Comparison of ENCODE assay signal across 1 cellular context in the genomic region with DNA sequence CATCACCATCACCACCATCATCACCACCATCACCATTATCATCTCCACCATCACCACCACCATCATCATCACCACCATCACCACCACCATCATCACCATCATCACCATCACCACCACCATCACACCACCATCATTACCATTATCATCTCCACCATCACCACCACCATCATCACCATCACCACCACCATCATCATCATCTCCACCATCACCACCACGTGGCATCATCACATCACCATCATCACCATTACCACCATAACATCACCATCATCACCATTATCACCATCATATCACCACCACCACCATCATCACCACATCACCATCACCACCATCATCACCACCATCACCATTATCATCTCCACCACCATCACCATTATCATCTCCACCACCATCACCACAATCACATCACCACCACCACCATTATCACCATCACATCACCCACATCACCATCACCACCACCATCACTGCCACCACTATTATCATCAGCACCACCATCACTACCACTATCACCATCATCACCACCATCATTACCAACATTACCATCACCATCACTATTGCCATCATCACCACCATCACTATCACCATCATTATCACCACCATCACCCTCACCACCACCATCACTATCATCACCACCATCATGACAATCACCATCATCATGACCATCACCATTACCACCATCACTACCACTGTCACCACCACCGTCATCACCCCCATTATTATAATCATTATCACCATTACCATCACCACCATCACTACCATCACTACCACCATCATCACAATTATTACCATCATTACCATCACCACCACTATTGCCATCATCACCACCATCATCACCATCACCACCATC.
TF ChIP-seq lines count a peak whose summit lies in the region.

No MANE protein-coding gene starts in this region.

TF ChIP-seq in HEK293, 187 proteins besides CTCF, POLR2A, EP300 and RAD21 (continued from another document):
- TF ChIP-seq, protein P1, sequence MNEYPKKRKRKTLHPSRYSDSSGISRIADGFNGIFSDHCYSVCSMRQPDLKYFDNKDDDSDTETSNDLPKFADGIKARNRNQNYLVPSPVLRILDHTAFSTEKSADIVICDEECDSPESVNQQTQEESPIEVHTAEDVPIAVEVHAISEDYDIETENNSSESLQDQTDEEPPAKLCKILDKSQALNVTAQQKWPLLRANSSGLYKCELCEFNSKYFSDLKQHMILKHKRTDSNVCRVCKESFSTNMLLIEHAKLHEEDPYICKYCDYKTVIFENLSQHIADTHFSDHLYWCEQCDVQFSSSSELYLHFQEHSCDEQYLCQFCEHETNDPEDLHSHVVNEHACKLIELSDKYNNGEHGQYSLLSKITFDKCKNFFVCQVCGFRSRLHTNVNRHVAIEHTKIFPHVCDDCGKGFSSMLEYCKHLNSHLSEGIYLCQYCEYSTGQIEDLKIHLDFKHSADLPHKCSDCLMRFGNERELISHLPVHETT (tag by site-specific recombination; IDR thresholded peaks at IDR 0.05) = peak; percentile 16; the same call in 1 of the 2 replicates
- TF ChIP-seq, protein P2, sequence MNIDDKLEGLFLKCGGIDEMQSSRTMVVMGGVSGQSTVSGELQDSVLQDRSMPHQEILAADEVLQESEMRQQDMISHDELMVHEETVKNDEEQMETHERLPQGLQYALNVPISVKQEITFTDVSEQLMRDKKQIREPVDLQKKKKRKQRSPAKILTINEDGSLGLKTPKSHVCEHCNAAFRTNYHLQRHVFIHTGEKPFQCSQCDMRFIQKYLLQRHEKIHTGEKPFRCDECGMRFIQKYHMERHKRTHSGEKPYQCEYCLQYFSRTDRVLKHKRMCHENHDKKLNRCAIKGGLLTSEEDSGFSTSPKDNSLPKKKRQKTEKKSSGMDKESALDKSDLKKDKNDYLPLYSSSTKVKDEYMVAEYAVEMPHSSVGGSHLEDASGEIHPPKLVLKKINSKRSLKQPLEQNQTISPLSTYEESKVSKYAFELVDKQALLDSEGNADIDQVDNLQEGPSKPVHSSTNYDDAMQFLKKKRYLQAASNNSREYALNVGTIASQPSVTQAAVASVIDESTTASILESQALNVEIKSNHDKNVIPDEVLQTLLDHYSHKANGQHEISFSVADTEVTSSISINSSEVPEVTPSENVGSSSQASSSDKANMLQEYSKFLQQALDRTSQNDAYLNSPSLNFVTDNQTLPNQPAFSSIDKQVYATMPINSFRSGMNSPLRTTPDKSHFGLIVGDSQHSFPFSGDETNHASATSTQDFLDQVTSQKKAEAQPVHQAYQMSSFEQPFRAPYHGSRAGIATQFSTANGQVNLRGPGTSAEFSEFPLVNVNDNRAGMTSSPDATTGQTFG (tag by site-specific recombination; IDR thresholded peaks at IDR 0.05; ENCODE audit: borderline replicate concordance) = 0 out of 2 replicates have a peak, but pooled peaks have one; percentile 56
- TF ChIP-seq, protein P3, sequence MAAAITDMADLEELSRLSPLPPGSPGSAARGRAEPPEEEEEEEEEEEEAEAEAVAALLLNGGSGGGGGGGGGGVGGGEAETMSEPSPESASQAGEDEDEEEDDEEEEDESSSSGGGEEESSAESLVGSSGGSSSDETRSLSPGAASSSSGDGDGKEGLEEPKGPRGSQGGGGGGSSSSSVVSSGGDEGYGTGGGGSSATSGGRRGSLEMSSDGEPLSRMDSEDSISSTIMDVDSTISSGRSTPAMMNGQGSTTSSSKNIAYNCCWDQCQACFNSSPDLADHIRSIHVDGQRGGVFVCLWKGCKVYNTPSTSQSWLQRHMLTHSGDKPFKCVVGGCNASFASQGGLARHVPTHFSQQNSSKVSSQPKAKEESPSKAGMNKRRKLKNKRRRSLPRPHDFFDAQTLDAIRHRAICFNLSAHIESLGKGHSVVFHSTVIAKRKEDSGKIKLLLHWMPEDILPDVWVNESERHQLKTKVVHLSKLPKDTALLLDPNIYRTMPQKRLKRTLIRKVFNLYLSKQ (tag by site-specific recombination; IDR thresholded peaks at IDR 0.05; ENCODE audit: borderline replicate concordance) = peak; percentile 11; the same call in 1 of the 2 replicates
- TF ChIP-seq ZNF707 (tag by site-specific recombination; IDR thresholded peaks at IDR 0.05) = peak; percentile 49; the same call in 1 of the 2 replicates
- TF ChIP-seq ZNF132 (tag by site-specific recombination; IDR thresholded peaks at IDR 0.05; ENCODE audit: borderline replicate concordance) = no peak
- peak; percentile 65; the same call in 1 of the 2 replicates for TF ChIP-seq GLI4 (tag by site-specific recombination; IDR thresholded peaks at IDR 0.05)
- TF ChIP-seq, protein P4, sequence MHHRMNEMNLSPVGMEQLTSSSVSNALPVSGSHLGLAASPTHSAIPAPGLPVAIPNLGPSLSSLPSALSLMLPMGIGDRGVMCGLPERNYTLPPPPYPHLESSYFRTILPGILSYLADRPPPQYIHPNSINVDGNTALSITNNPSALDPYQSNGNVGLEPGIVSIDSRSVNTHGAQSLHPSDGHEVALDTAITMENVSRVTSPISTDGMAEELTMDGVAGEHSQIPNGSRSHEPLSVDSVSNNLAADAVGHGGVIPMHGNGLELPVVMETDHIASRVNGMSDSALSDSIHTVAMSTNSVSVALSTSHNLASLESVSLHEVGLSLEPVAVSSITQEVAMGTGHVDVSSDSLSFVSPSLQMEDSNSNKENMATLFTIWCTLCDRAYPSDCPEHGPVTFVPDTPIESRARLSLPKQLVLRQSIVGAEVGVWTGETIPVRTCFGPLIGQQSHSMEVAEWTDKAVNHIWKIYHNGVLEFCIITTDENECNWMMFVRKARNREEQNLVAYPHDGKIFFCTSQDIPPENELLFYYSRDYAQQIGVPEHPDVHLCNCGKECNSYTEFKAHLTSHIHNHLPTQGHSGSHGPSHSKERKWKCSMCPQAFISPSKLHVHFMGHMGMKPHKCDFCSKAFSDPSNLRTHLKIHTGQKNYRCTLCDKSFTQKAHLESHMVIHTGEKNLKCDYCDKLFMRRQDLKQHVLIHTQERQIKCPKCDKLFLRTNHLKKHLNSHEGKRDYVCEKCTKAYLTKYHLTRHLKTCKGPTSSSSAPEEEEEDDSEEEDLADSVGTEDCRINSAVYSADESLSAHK (tag by site-specific recombination; IDR thresholded peaks at IDR 0.05) = no peak
- TF ChIP-seq ZNF354C (tag by site-specific recombination; IDR thresholded peaks at IDR 0.05; ENCODE audit: borderline replicate concordance, low read depth) = no peak
- no peak for TF ChIP-seq ZNF623 (tag by site-specific recombination; IDR thresholded peaks at IDR 0.05)
- TF ChIP-seq, protein P5, sequence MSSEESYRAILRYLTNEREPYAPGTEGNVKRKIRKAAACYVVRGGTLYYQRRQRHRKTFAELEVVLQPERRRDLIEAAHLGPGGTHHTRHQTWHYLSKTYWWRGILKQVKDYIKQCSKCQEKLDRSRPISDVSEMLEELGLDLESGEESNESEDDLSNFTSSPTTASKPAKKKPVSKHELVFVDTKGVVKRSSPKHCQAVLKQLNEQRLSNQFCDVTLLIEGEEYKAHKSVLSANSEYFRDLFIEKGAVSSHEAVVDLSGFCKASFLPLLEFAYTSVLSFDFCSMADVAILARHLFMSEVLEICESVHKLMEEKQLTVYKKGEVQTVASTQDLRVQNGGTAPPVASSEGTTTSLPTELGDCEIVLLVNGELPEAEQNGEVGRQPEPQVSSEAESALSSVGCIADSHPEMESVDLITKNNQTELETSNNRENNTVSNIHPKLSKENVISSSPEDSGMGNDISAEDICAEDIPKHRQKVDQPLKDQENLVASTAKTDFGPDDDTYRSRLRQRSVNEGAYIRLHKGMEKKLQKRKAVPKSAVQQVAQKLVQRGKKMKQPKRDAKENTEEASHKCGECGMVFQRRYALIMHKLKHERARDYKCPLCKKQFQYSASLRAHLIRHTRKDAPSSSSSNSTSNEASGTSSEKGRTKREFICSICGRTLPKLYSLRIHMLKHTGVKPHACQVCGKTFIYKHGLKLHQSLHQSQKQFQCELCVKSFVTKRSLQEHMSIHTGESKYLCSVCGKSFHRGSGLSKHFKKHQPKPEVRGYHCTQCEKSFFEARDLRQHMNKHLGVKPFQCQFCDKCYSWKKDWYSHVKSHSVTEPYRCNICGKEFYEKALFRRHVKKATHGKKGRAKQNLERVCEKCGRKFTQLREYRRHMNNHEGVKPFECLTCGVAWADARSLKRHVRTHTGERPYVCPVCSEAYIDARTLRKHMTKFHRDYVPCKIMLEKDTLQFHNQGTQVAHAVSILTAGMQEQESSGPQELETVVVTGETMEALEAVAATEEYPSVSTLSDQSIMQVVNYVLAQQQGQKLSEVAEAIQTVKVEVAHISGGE (tag by site-specific recombination; conservative IDR thresholded peaks at IDR 0.05; ENCODE audit: low read depth) = no peak
- peak; percentile 41 for TF ChIP-seq ZNF266 (tag by site-specific recombination; IDR thresholded peaks at IDR 0.05; ENCODE audit: low read depth)
- TF ChIP-seq ZNF677 (tag by site-specific recombination; IDR thresholded peaks at IDR 0.05) = no peak
- no peak for TF ChIP-seq MZF1 (tag by site-specific recombination; IDR thresholded peaks at IDR 0.05; ENCODE audit: borderline replicate concordance)
- TF ChIP-seq REPIN1 (tag by site-specific recombination; IDR thresholded peaks at IDR 0.05; ENCODE audit: low read depth) = no peak
- no peak; the same call in 1 of the 2 replicates for TF ChIP-seq YY1 (tag by site-specific recombination; IDR thresholded peaks at IDR 0.05)
- TF ChIP-seq, protein P6, sequence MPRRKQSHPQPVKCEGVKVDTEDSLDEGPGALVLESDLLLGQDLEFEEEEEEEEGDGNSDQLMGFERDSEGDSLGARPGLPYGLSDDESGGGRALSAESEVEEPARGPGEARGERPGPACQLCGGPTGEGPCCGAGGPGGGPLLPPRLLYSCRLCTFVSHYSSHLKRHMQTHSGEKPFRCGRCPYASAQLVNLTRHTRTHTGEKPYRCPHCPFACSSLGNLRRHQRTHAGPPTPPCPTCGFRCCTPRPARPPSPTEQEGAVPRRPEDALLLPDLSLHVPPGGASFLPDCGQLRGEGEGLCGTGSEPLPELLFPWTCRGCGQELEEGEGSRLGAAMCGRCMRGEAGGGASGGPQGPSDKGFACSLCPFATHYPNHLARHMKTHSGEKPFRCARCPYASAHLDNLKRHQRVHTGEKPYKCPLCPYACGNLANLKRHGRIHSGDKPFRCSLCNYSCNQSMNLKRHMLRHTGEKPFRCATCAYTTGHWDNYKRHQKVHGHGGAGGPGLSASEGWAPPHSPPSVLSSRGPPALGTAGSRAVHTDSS (tag by site-specific recombination; IDR thresholded peaks at IDR 0.05) = peak; percentile 95
- no peak for TF ChIP-seq ZNF341 (tag by site-specific recombination; IDR thresholded peaks at IDR 0.05; ENCODE audit: low read depth)
- TF ChIP-seq, protein P7, sequence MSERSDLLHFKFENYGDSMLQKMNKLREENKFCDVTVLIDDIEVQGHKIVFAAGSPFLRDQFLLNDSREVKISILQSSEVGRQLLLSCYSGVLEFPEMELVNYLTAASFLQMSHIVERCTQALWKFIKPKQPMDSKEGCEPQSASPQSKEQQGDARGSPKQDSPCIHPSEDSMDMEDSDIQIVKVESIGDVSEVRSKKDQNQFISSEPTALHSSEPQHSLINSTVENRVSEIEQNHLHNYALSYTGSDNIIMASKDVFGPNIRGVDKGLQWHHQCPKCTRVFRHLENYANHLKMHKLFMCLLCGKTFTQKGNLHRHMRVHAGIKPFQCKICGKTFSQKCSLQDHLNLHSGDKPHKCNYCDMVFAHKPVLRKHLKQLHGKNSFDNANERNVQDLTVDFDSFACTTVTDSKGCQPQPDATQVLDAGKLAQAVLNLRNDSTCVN (tag by site-specific recombination; optimal IDR thresholded peaks at IDR 0.05) = peak; percentile 10
- no peak for TF ChIP-seq ZNF558 (tag by site-specific recombination; IDR thresholded peaks at IDR 0.05)
- peak; percentile 12; the same call in 1 of the 2 replicates for TF ChIP-seq ZBTB48 (tag by site-specific recombination; IDR thresholded peaks at IDR 0.05)
- TF ChIP-seq, protein P8, sequence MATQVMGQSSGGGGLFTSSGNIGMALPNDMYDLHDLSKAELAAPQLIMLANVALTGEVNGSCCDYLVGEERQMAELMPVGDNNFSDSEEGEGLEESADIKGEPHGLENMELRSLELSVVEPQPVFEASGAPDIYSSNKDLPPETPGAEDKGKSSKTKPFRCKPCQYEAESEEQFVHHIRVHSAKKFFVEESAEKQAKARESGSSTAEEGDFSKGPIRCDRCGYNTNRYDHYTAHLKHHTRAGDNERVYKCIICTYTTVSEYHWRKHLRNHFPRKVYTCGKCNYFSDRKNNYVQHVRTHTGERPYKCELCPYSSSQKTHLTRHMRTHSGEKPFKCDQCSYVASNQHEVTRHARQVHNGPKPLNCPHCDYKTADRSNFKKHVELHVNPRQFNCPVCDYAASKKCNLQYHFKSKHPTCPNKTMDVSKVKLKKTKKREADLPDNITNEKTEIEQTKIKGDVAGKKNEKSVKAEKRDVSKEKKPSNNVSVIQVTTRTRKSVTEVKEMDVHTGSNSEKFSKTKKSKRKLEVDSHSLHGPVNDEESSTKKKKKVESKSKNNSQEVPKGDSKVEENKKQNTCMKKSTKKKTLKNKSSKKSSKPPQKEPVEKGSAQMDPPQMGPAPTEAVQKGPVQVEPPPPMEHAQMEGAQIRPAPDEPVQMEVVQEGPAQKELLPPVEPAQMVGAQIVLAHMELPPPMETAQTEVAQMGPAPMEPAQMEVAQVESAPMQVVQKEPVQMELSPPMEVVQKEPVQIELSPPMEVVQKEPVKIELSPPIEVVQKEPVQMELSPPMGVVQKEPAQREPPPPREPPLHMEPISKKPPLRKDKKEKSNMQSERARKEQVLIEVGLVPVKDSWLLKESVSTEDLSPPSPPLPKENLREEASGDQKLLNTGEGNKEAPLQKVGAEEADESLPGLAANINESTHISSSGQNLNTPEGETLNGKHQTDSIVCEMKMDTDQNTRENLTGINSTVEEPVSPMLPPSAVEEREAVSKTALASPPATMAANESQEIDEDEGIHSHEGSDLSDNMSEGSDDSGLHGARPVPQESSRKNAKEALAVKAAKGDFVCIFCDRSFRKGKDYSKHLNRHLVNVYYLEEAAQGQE (tag by site-specific recombination; IDR thresholded peaks at IDR 0.05) = no peak
- TF ChIP-seq, protein P9, sequence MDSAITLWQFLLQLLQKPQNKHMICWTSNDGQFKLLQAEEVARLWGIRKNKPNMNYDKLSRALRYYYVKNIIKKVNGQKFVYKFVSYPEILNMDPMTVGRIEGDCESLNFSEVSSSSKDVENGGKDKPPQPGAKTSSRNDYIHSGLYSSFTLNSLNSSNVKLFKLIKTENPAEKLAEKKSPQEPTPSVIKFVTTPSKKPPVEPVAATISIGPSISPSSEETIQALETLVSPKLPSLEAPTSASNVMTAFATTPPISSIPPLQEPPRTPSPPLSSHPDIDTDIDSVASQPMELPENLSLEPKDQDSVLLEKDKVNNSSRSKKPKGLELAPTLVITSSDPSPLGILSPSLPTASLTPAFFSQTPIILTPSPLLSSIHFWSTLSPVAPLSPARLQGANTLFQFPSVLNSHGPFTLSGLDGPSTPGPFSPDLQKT (IDR thresholded peaks at IDR 0.05; ENCODE audit: borderline replicate concordance, low read depth, low read length) = no peak
- TF ChIP-seq YY2 (tag by site-specific recombination; IDR thresholded peaks at IDR 0.05) = peak; percentile 69
- TF ChIP-seq ZNF785 (tag by site-specific recombination; IDR thresholded peaks at IDR 0.05) = 0 out of 2 replicates have a peak, but pooled peaks have one; percentile 12
- TF ChIP-seq ZNF571 (tag by site-specific recombination; IDR thresholded peaks at IDR 0.05) = 0 out of 2 replicates have a peak, but pooled peaks have one; percentile 60
- TF ChIP-seq TCF7L2 (IDR thresholded peaks at IDR 0.05; ENCODE audit: borderline replicate concordance, low read depth, low read length) = no peak
- no peak; the same call in 1 of the 2 replicates for TF ChIP-seq ZNF248 (tag by site-specific recombination; IDR thresholded peaks at IDR 0.05)
- TF ChIP-seq, protein P10, sequence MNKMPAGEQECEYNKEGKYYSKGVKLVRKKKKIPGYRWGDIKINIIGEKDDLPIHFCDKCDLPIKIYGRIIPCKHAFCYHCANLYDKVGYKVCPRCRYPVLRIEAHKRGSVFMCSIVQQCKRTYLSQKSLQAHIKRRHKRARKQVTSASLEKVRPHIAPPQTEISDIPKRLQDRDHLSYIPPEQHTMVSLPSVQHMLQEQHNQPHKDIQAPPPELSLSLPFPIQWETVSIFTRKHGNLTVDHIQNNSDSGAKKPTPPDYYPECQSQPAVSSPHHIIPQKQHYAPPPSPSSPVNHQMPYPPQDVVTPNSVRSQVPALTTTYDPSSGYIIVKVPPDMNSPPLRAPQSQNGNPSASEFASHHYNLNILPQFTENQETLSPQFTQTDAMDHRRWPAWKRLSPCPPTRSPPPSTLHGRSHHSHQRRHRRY (tag by site-specific recombination; IDR thresholded peaks at IDR 0.05) = peak; percentile 86; the same call in 1 of the 2 replicates
